ENCODE assay signal across 8 cellular contexts in the genomic region with DNA sequence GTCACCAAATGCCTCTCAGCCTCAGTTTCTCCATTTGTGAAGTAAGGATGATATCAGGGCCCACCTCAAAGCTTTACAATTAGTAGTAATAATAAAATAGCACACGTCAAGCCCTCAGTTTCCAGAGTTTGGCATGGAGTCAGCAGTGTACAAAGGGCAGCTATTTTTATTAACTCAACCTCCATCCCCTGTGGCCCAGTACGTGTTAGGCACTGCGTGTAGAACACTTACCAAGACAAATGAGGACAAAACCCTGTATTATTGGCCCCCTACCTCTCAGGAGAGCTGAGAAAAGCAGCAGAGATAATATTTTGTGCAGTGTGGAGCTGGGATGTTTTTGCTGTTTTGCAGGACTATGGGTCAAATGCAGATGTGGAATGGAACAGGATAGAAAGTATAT.
"Had no signal": no experiment of that assay in that cellular context is flagged by ENCODE, and none has a peak within 500 bp of the region (broad histone marks: within the 10 kb centered on the region; RNA-seq: fewer than 3 reads in every experiment).

No MANE protein-coding gene starts in this region.

- DNase-seq: H9, HCEC 1CT had no signal

- H3K27me3 Mint-ChIP-seq: IgD-negative memory B cell had no signal

- ATAC-seq: GM23338, HepG2 had no signal

- H3K9me3 Mint-ChIP-seq: GM23338, H9, IgD-negative memory B cell had no signal

- H3K4me2 ChIP-seq: GM23338 had no signal

- FAIRE-seq: H1, H54, HepG2 had no signal

- H3K36me3 Mint-ChIP-seq: IgD-negative memory B cell had no signal

- H3K4me3 ChIP-seq: GM23338 had no signal

- H3K27ac ChIP-seq: HL-60 had no signal

- H3K27ac Mint-ChIP-seq: GM23338, H9, IgD-negative memory B cell had no signal

- H2AFZ ChIP-seq: GM23338 had no signal

- H3K4me3 Mint-ChIP-seq: GM23338, H9, IgD-negative memory B cell had no signal

- H3K4me1 Mint-ChIP-seq: IgD-negative memory B cell had no signal
